15 cellular contexts compared by ENCODE assay signal in the genomic region with DNA sequence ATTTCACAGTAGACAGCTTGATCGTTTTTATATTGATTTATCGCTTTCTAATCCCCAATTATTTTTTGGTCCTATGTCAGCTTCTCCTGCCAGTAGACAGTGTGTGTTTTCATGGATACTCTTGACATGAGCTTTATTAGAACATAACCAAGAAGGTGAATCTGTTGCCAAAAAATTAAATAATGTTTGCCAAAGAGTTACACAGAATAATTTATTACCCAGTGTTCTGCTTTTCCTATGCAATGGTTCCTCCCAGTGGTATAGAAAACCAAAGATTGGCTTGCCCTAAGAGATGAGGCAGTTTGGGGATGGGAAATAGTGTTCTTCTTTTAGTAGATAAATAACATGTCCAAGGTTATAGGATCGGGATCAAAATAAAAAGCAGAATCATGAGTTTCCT. TPM values are rescaled to one million over a fixed set of nuclear protein-coding genes. Genes with fewer than 3 reads are reported as not detected.
A peak's percentile ranks its signal among the peaks of the same experiment; 100 is the strongest.
DNase-seq lines count a peak whose midpoint lies in the region; ATAC-seq and TF ChIP-seq lines count a peak whose summit lies in the region.
"Had no signal": no experiment of that assay in that cellular context is flagged by ENCODE, and none has a peak within 500 bp of the region (broad histone marks: within the 10 kb centered on the region; RNA-seq: fewer than 3 reads in every experiment).

No MANE protein-coding gene starts in this region.

- H3K36me3 Mint-ChIP-seq in stimulated activated effector memory CD8-positive, alpha-beta T cell treated with anti-CD3 and anti-CD28 coated beads, Interleukin-12 subunit alpha, Interleukin-12 subunit beta, amount 100 ng/mL, for 72 hours: no peaks in the 10 kb centered on the region
- no peaks in the 10 kb centered on the region for H3K36me3 Mint-ChIP-seq in natural killer cell treated with Interleukin-12 subunit alpha and Interleukin-12 subunit beta and Interleukin-15 and Interleukin-18, amount 100 ng/mL, for 72 hours
- H3K36me3 Mint-ChIP-seq: CD8-positive, alpha-beta T cell had no signal

- no peaks in the 10 kb centered on the region for H3K9me3 ChIP-seq in left ventricle myocardium inferior (replicated peaks)
- no peaks in the 10 kb centered on the region for H3K9me3 ChIP-seq in heart right ventricle
- H3K9me3 ChIP-seq: BLaER1 treated with 17β-estradiol and CSF1 and Interleukin-3, amounts not matched to agents 10 nM and 100 nM had no signal

- TF ChIP-seq CTCF in left ventricle myocardium inferior (IDR thresholded peaks at IDR 0.05; ENCODE audit: borderline replicate concordance) (no peak), heart right ventricle (IDR thresholded peaks at IDR 0.05) (no peak), foreskin keratinocyte (conservative IDR thresholded peaks at IDR 0.05) (peak; percentile 13)

- no peak for ATAC-seq in heart right ventricle
- no peak for ATAC-seq in foreskin keratinocyte
- ATAC-seq in stimulated activated effector memory CD8-positive, alpha-beta T cell treated with anti-CD3 and anti-CD28 coated beads, Interleukin-12 subunit alpha, Interleukin-12 subunit beta, amount 100 ng/mL, for 72 hours: no peak
- ATAC-seq in natural killer cell treated with Interleukin-12 subunit alpha and Interleukin-12 subunit beta and Interleukin-15 and Interleukin-18, amount 100 ng/mL, for 72 hours: no peak
- ATAC-seq: CD8-positive, alpha-beta T cell had no signal

- WGBS in heart right ventricle, 2 donors: 88 to 95% methylated on average over 3 of the region's 3 CpGs

- no peaks in the 10 kb centered on the region for H3K9me3 Mint-ChIP-seq in stimulated activated effector memory CD8-positive, alpha-beta T cell treated with anti-CD3 and anti-CD28 coated beads, Interleukin-12 subunit alpha, Interleukin-12 subunit beta, amount 100 ng/mL, for 72 hours
- no peaks in the 10 kb centered on the region for H3K9me3 Mint-ChIP-seq in natural killer cell treated with Interleukin-12 subunit alpha and Interleukin-12 subunit beta and Interleukin-15 and Interleukin-18, amount 100 ng/mL, for 72 hours
- H3K9me3 Mint-ChIP-seq: CD8-positive, alpha-beta T cell; H9 had no signal

- H3K4me1 ChIP-seq in left ventricle myocardium inferior: peaks cover 34% of the 10 kb centered on the region
- H3K4me1 ChIP-seq in heart right ventricle: peaks cover 6 to 37% (median 26%) of the 10 kb centered on the region in 9 donors
- no peaks in the 10 kb centered on the region for H3K4me1 ChIP-seq in foreskin keratinocyte

- H3K4me1 Mint-ChIP-seq in stimulated activated effector memory CD8-positive, alpha-beta T cell treated with anti-CD3 and anti-CD28 coated beads, Interleukin-12 subunit alpha, Interleukin-12 subunit beta, amount 100 ng/mL, for 72 hours: no peaks in the 10 kb centered on the region
- peaks cover 0 to 2% of the 10 kb centered on the region in 2 donors for H3K4me1 Mint-ChIP-seq in natural killer cell treated with Interleukin-12 subunit alpha and Interleukin-12 subunit beta and Interleukin-15 and Interleukin-18, amount 100 ng/mL, for 72 hours (ENCODE audit: low read depth in 2 of 2)
- H3K4me1 Mint-ChIP-seq: B cell had no signal

- H3K4me3 ChIP-seq in left ventricle myocardium inferior: no peak overlapping the region
- no peak overlapping the region for H3K4me3 ChIP-seq in heart right ventricle
- H3K4me3 ChIP-seq: BLaER1 treated with 17β-estradiol and CSF1 and Interleukin-3, amounts not matched to agents 10 nM and 100 nM; GM12878 had no signal

- no peak overlapping the region for H3K4me3 Mint-ChIP-seq in stimulated activated effector memory CD8-positive, alpha-beta T cell treated with anti-CD3 and anti-CD28 coated beads, Interleukin-12 subunit alpha, Interleukin-12 subunit beta, amount 100 ng/mL, for 72 hours
- no peak overlapping the region for H3K4me3 Mint-ChIP-seq in natural killer cell treated with Interleukin-12 subunit alpha and Interleukin-12 subunit beta and Interleukin-15 and Interleukin-18, amount 100 ng/mL, for 72 hours
- H3K4me3 Mint-ChIP-seq: B cell; CD8-positive, alpha-beta T cell; H9 had no signal

- intact Hi-C loops in left ventricle myocardium inferior (cut with micrococcal nuclease): no loop called here
- intact Hi-C loops in heart right ventricle (cut with DNase I): loop anchor here in 6 of 10 donors (2.0 to 10.0 kb wide), 7 partner anchors 139 to 288 kb away; no protein-coding TSS in a partner anchor

- H3K36me3 ChIP-seq in left ventricle myocardium inferior: no peaks in the 10 kb centered on the region
- no peaks in the 10 kb centered on the region for H3K36me3 ChIP-seq in heart right ventricle
- H3K36me3 ChIP-seq: BLaER1 treated with 17β-estradiol and CSF1 and Interleukin-3, amounts not matched to agents 10 nM and 100 nM had no signal

- H3K27me3 ChIP-seq in left ventricle myocardium inferior (ENCODE audit: low read depth) (no peaks in the 10 kb centered on the region), heart right ventricle (no peaks in the 10 kb centered on the region), foreskin keratinocyte (no peaks in the 10 kb centered on the region)
- H3K27me3 ChIP-seq: BLaER1 treated with 17β-estradiol and CSF1 and Interleukin-3, amounts not matched to agents 10 nM and 100 nM had no signal

- no peak for DNase-seq in left ventricle myocardium inferior
- no peak for DNase-seq in heart right ventricle
- DNase-seq in NCI-H446 treated with DMSO at 0.1 percent for 48 hours (lab: John Stamatoyannopoulos, UW): peak; percentile 59
- DNase-seq in foreskin keratinocyte: no peak
- DNase-seq in stimulated activated effector memory CD8-positive, alpha-beta T cell treated with anti-CD3 and anti-CD28 coated beads, Interleukin-12 subunit alpha, Interleukin-12 subunit beta, amount 100 ng/mL, for 72 hours (ENCODE audit: low spot score in 2 of 2): no peak
- DNase-seq in natural killer cell treated with Interleukin-12 subunit alpha and Interleukin-12 subunit beta and Interleukin-15 and Interleukin-18, amount 100 ng/mL, for 72 hours (ENCODE audit: low spot score): no peak
- DNase-seq: Calu3; CD8-positive, alpha-beta T cell; DMS 273 treated with DMSO at 0.1 percent for 48 hours; DND-41; EL; H9 had no signal

- H3K27me3 Mint-ChIP-seq in natural killer cell treated with Interleukin-12 subunit alpha and Interleukin-12 subunit beta and Interleukin-15 and Interleukin-18, amount 100 ng/mL, for 72 hours: no peaks in the 10 kb centered on the region
- H3K27me3 Mint-ChIP-seq: B cell had no signal

- H3K27ac Mint-ChIP-seq in stimulated activated effector memory CD8-positive, alpha-beta T cell treated with anti-CD3 and anti-CD28 coated beads, Interleukin-12 subunit alpha, Interleukin-12 subunit beta, amount 100 ng/mL, for 72 hours: no peak overlapping the region
- no peak overlapping the region for H3K27ac Mint-ChIP-seq in natural killer cell treated with Interleukin-12 subunit alpha and Interleukin-12 subunit beta and Interleukin-15 and Interleukin-18, amount 100 ng/mL, for 72 hours
- H3K27ac Mint-ChIP-seq: CD8-positive, alpha-beta T cell; H9 had no signal

- H3K27ac ChIP-seq in left ventricle myocardium inferior (replicated peaks): peak overlapping the region; percentile 75
- peak overlapping the region in 3 of 10 donors; percentile 9 to 76 (median 48) for H3K27ac ChIP-seq in heart right ventricle
- no peak overlapping the region for H3K27ac ChIP-seq in foreskin keratinocyte
- H3K27ac ChIP-seq: BLaER1 treated with 17β-estradiol and CSF1 and Interleukin-3, amounts not matched to agents 10 nM and 100 nM had no signal

RNA-seq across cellular contexts. Expression of gene FRY, which starts 8.5 kb away (rescaled TPM):
- total RNA-seq in left ventricle myocardium inferior (167 TPM), heart right ventricle (100 to 1,000 TPM; 111 to 268 (median 241) TPM), foreskin keratinocyte (0.21 and 0.48 TPM in 2 replicates)
- polyA plus RNA-seq in heart right ventricle (10 to 100 TPM; 24.9 to 31.3 TPM), foreskin keratinocyte (0.04 and 0.19 TPM in 2 replicates)
- total RNA-seq in natural killer cell treated with Interleukin-12 subunit alpha and Interleukin-12 subunit beta and Interleukin-15 and Interleukin-18, amount 100 ng/mL, for 72 hours: 1 to 10 TPM; 1.5 to 6.1 TPM

Comparison
In these comparisons a context has a peak if more than half of its experiments do, and no peak if none do; other contexts are left out.
1. RNA of gene FRY, which starts 8.5 kb away (total RNA-seq): 111 to 268 TPM in heart right ventricle and 167 TPM in left ventricle myocardium inferior (single experiment); 1.5 to 6.1 TPM in natural killer cell treated with Interleukin-12 subunit alpha and Interleukin-12 subunit beta and Interleukin-15 and Interleukin-18, amount 100 ng/mL, for 72 hours and 0.21 to 0.48 TPM in foreskin keratinocyte; every median in the first group is over 10 times any median in the second.